Comparison of ENCODE assay signal across 1 cellular context in the genomic region with DNA sequence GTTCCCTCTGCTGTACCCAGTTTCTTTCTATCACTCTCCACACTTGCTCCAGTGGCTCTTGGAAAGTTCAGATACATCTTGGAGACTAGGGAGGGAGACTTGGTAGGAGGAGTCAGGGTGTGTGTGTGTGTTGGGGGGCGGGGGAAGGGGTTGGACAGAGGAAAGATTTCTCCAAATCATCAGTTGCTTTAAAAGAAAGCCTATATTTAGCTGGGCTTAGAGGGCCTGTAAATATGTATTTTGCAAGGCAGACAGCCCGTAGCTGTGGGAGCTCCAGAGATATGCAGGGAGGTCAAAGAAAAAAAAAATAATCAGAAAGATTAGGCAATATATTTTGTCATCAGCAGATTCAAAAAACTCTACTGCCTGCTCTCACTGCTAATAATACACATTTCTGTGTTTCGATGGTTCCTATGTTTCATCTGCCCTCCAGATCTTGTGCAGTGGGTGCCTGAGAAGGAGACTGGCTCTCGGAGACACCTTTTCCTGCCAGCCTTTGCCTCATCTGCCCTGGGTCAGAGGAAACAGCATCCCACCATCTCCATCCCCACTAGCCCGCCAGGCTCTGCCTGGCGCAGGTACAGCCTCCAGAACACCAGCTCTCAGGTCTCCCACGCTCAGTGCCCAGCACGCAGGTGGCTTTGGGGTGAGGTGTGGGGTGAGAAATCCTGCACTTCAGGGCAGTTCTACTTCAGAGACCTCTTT.
TF ChIP-seq lines count a peak whose summit lies in the region.

No MANE protein-coding gene starts in this region.

TF ChIP-seq in K562, 482 proteins besides CTCF, POLR2A, EP300 and RAD21:
- TF ChIP-seq PCBP2 (IDR thresholded peaks at IDR 0.05; ENCODE audit: low read depth, low read length, poor library complexity, severe bottlenecking) (no peak), MTF1 (CRISPR knock-in tag; IDR thresholded peaks at IDR 0.05; ENCODE audit: borderline replicate concordance) (no peak), CEBPB (tag; IDR thresholded peaks at IDR 0.05) (peak; percentile 47; the same call in 1 of the 2 replicates), HIVEP1 (CRISPR knock-in tag; IDR thresholded peaks at IDR 0.05) (no peak), ZNF133 (CRISPR knock-in tag; IDR thresholded peaks at IDR 0.05) (no peak), ZFP36 (IDR thresholded peaks at IDR 0.05; ENCODE audit: low read depth, low read length, partially characterized antibody) (no peak), ZNF561 (CRISPR knock-in tag; conservative IDR thresholded peaks at IDR 0.05) (no peak), ZNF695 (CRISPR knock-in tag; IDR thresholded peaks at IDR 0.05) (no peak), MAFK (IDR thresholded peaks at IDR 0.05; ENCODE audit: low read length) (no peak), ETV6 (IDR thresholded peaks at IDR 0.05; ENCODE audit: borderline replicate concordance in 1 of 2, low read depth in 2 of 2, low read length in 1 of 2) (no peak), ETV6 (CRISPR knock-in tag; IDR thresholded peaks at IDR 0.05; ENCODE audit: borderline replicate concordance) (no peak)
- TF ChIP-seq, protein P1, sequence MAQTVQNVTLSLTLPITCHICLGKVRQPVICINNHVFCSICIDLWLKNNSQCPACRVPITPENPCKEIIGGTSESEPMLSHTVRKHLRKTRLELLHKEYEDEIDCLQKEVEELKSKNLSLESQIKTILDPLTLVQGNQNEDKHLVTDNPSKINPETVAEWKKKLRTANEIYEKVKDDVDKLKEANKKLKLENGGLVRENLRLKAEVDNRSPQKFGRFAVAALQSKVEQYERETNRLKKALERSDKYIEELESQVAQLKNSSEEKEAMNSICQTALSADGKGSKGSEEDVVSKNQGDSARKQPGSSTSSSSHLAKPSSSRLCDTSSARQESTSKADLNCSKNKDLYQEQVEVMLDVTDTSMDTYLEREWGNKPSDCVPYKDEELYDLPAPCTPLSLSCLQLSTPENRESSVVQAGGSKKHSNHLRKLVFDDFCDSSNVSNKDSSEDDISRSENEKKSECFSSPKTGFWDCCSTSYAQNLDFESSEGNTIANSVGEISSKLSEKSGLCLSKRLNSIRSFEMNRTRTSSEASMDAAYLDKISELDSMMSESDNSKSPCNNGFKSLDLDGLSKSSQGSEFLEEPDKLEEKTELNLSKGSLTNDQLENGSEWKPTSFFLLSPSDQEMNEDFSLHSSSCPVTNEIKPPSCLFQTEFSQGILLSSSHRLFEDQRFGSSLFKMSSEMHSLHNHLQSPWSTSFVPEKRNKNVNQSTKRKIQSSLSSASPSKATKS (CRISPR knock-in tag; IDR thresholded peaks at IDR 0.05), result no peak
- TF ChIP-seq, protein P2, sequence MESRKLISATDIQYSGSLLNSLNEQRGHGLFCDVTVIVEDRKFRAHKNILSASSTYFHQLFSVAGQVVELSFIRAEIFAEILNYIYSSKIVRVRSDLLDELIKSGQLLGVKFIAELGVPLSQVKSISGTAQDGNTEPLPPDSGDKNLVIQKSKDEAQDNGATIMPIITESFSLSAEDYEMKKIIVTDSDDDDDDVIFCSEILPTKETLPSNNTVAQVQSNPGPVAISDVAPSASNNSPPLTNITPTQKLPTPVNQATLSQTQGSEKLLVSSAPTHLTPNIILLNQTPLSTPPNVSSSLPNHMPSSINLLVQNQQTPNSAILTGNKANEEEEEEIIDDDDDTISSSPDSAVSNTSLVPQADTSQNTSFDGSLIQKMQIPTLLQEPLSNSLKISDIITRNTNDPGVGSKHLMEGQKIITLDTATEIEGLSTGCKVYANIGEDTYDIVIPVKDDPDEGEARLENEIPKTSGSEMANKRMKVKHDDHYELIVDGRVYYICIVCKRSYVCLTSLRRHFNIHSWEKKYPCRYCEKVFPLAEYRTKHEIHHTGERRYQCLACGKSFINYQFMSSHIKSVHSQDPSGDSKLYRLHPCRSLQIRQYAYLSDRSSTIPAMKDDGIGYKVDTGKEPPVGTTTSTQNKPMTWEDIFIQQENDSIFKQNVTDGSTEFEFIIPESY (CRISPR knock-in tag; IDR thresholded peaks at IDR 0.05), result peak; percentile 85
TF ChIP-seq in K562: peak in this region for 2.
